In the genomic region with DNA sequence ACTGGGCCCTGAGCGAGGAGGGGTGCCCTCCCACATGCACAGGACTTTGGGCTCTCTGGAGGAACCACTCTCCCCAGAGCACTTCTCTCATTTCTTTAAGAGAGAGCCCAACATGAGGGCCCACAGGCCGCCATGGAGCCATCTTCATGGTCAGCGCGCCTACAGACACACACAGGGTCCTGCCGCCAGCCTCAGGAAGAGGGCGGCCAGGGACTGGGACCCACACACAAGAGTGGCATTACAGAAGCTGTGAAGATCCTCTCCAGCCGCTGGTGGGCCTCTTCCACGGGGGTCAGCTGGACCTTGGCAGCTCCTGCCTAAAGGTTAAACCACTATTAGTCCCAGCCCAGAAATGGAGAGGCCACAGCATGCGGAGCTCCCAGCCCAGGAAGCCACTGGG, we compare ENCODE assay signal across 1 cellular context.
A peak's percentile ranks its signal among the peaks of the same experiment; 100 is the strongest.
TF ChIP-seq lines count a peak whose summit lies in the region.

No MANE protein-coding gene starts in this region.

TF ChIP-seq in K562, 482 proteins besides CTCF, POLR2A, EP300 and RAD21:
- TF ChIP-seq, protein P1, sequence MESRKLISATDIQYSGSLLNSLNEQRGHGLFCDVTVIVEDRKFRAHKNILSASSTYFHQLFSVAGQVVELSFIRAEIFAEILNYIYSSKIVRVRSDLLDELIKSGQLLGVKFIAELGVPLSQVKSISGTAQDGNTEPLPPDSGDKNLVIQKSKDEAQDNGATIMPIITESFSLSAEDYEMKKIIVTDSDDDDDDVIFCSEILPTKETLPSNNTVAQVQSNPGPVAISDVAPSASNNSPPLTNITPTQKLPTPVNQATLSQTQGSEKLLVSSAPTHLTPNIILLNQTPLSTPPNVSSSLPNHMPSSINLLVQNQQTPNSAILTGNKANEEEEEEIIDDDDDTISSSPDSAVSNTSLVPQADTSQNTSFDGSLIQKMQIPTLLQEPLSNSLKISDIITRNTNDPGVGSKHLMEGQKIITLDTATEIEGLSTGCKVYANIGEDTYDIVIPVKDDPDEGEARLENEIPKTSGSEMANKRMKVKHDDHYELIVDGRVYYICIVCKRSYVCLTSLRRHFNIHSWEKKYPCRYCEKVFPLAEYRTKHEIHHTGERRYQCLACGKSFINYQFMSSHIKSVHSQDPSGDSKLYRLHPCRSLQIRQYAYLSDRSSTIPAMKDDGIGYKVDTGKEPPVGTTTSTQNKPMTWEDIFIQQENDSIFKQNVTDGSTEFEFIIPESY (CRISPR knock-in tag; IDR thresholded peaks at IDR 0.05) = peak; percentile 58
- no peak for TF ChIP-seq ILK (tag; IDR thresholded peaks at IDR 0.05; ENCODE audit: borderline replicate concordance, low read depth)
